ENCODE assay signal across 10 cellular contexts in genomic region chr4:48212165-48212564, GRCh38. TPM values are rescaled to one million over a fixed set of nuclear protein-coding genes. Genes with fewer than 3 reads are reported as not detected.
DNase-seq lines count a peak whose midpoint lies in the region; ATAC-seq, FAIRE-seq and TF ChIP-seq lines count a peak whose summit lies in the region.
"Had no signal": no experiment of that assay in that cellular context is flagged by ENCODE, and none has a peak within 500 bp of the region (broad histone marks: within the 10 kb centered on the region; RNA-seq: fewer than 3 reads in every experiment).

No MANE protein-coding gene starts in this region.

- no peaks in the 10 kb centered on the region for H3K9me3 Mint-ChIP-seq in activated CD4-positive, alpha-beta memory T cell treated with anti-CD3 and anti-CD28 coated beads, Interleukin-2, amount 10 ng/mL, durations not matched to agents 7 days and 5 days

- H3K4me3 ChIP-seq in colonic mucosa = no peak overlapping the region

- H3K4me1 ChIP-seq in colonic mucosa = no peaks in the 10 kb centered on the region

- DNase-seq in GM18507 (ENCODE audit: extremely low spot score, insufficient read length, low read depth) (peak; percentile 26), erythroblast (lab: John Stamatoyannopoulos, UW) (peak; percentile 56 to 67), NCI-H1105 treated with DMSO at 0.1 percent for 48 hours (lab: John Stamatoyannopoulos, UW) (no peak), colonic mucosa (no peak)
- no peak for DNase-seq in central memory CD4-positive, alpha-beta T cell
- DNase-seq in activated CD4-positive, alpha-beta memory T cell treated with anti-CD3 and anti-CD28 coated beads, Interleukin-2, amount 10 ng/mL, durations not matched to agents 7 days and 5 days = no peak
- DNase-seq: NCI-H226 had no signal

- intact Hi-C loops in colonic mucosa (cut with DNase I) = no loop called here

- no peak overlapping the region for H3K27ac Mint-ChIP-seq in activated CD4-positive, alpha-beta memory T cell treated with anti-CD3 and anti-CD28 coated beads, Interleukin-2, amount 10 ng/mL, durations not matched to agents 7 days and 5 days

- TF ChIP-seq POLR2A in erythroblast (IDR thresholded peaks at IDR 0.05; ENCODE audit: low read length) = no peak

- FAIRE-seq in GM18507 (lab: Jason Lieb, UNC) = peak; percentile 99

- no peak overlapping the region for H3K27ac ChIP-seq in colonic mucosa

- no peak overlapping the region for H3K4me3 Mint-ChIP-seq in activated CD4-positive, alpha-beta memory T cell treated with anti-CD3 and anti-CD28 coated beads, Interleukin-2, amount 10 ng/mL, durations not matched to agents 7 days and 5 days

- POLR2A ChIA-PET in activated CD4-positive, alpha-beta memory T cell treated with anti-CD3 and anti-CD28 coated beads, Interleukin-2, amount 10 ng/mL, durations not matched to agents 7 days and 5 days (lab: Charles Lee) = no interaction called here

- peaks cover 11% of the 10 kb centered on the region for H3K4me1 Mint-ChIP-seq in activated CD4-positive, alpha-beta memory T cell treated with anti-CD3 and anti-CD28 coated beads, Interleukin-2, amount 10 ng/mL, durations not matched to agents 7 days and 5 days

- TF ChIP-seq CTCF in colonic mucosa (IDR thresholded peaks at IDR 0.05) = no peak

- no peaks in the 10 kb centered on the region for H3K36me3 ChIP-seq in colonic mucosa

- no peaks in the 10 kb centered on the region for H3K27me3 Mint-ChIP-seq in activated CD4-positive, alpha-beta memory T cell treated with anti-CD3 and anti-CD28 coated beads, Interleukin-2, amount 10 ng/mL, durations not matched to agents 7 days and 5 days

- no peaks in the 10 kb centered on the region for H3K9me3 ChIP-seq in colonic mucosa

- CTCF ChIA-PET in activated CD4-positive, alpha-beta memory T cell treated with anti-CD3 and anti-CD28 coated beads, Interleukin-2, amount 10 ng/mL, durations not matched to agents 7 days and 5 days (lab: Charles Lee) = no interaction called here

- no peaks in the 10 kb centered on the region for H3K36me3 Mint-ChIP-seq in activated CD4-positive, alpha-beta memory T cell treated with anti-CD3 and anti-CD28 coated beads, Interleukin-2, amount 10 ng/mL, durations not matched to agents 7 days and 5 days (ENCODE audit: low read depth)

- H3K27me3 ChIP-seq in colonic mucosa = no peaks in the 10 kb centered on the region

- no peak overlapping the region for H3K9ac ChIP-seq in colonic mucosa (ENCODE audit: low read depth in 2 of 2, low read length in 2 of 2)

- ATAC-seq in GM21786 (IDR thresholded peaks at IDR 0.05; ENCODE audit: unreplicated experiment) (peak; percentile 78), HG03575 (IDR thresholded peaks at IDR 0.05; ENCODE audit: extremely low read depth, insufficient number of reproducible peaks, low FRiP score, unreplicated experiment) (peak; percentile 62)

RNA-seq across cellular contexts. Expression of gene TEC, which starts 57.5 kb away (rescaled TPM):
- 1 to 10 TPM; 2.1 to 2.9 TPM for total RNA-seq in colonic mucosa
- total RNA-seq in activated CD4-positive, alpha-beta memory T cell treated with anti-CD3 and anti-CD28 coated beads, Interleukin-2, amount 10 ng/mL, durations not matched to agents 7 days and 5 days = under 1 TPM; 0.60 to 0.80 TPM
- total RNA-seq: G401 had no signal

Comparison
In these comparisons a context has a peak if more than half of its experiments do, and no peak if none do; other contexts are left out.
1. DNase-seq: peak in GM18507 (single experiment) and erythroblast (2 of 2); none in central memory CD4-positive, alpha-beta T cell (single experiment), NCI-H1105 treated with DMSO at 0.1 percent for 48 hours (single experiment), colonic mucosa (single experiment) and activated CD4-positive, alpha-beta memory T cell treated with anti-CD3 and anti-CD28 coated beads, Interleukin-2, amount 10 ng/mL, durations not matched to agents 7 days and 5 days (single experiment).